Comparison of ENCODE assay signal across 11 cellular contexts in the genomic region with DNA sequence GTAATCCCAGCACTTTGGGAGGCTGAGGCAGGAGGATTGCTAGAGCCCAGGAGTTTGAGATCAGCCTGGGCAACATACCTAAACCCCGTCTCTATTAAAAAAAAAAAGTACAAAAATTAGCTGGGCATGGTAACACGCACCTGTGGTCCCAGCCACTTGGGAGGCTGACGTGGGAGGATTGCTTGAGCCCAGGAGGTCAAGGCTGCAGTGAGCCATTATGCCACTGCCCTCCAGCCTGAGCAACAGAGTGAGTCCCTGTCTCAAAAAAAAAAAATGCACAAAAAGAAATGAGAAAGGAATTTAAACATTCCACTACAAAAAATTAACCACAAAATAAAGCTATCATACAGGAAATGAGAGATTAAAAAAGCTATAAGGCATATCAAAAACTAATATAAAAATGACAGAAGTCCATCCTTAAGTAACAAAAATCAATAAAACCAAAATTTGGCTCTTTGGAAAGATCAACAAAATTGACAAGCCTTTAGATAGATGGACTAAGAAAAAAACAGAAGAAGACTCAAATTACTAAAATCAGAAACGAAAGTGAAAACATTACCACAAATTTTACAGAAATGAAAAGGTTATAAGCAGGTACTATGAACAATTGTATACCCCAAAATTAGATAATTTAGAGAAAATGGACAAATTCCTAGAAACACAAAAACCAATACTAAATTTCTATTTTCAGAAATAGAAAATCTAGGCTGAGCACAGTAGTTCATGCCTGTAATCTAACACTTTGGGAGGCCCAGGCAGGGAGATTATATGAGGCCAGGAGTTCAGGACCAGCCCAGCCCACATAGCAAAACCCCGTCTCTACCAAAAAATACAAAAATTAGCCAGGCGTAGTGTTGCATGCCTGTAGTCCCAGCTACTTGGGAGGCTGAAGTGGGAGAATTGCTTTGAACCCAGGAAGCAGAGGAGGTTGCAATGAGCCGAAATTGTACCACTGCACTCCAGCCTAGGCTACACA. TPM values are rescaled to one million over a fixed set of nuclear protein-coding genes. Genes with fewer than 3 reads are reported as not detected.
DNase-seq lines count a peak whose midpoint lies in the region; ATAC-seq and TF ChIP-seq lines count a peak whose summit lies in the region.
"Had no signal": no experiment of that assay in that cellular context is flagged by ENCODE, and none has a peak within 500 bp of the region (broad histone marks: within the 10 kb centered on the region; RNA-seq: fewer than 3 reads in every experiment).

No MANE protein-coding gene starts in this region.

- no peaks in the 10 kb centered on the region for H3K27me3 ChIP-seq in naive thymus-derived CD4-positive, alpha-beta T cell (ENCODE audit: control insufficient read depth in 2 of 2, insufficient read depth in 2 of 2, low read length in 2 of 2)
- no peaks in the 10 kb centered on the region for H3K27me3 ChIP-seq in colonic mucosa

- H3K36me3 Mint-ChIP-seq in activated CD8-positive, alpha-beta T cell treated with anti-CD3 and anti-CD28 coated beads for 36 hours (ENCODE audit: low read depth), result peaks cover 4% of the 10 kb centered on the region
- peaks cover 0 to 13% (median 11%) of the 10 kb centered on the region in 5 donors for H3K36me3 Mint-ChIP-seq in naive thymus-derived CD4-positive, alpha-beta T cell

- H3K4me3 ChIP-seq in coronary artery, result no peak overlapping the region
- H3K4me3 ChIP-seq in naive thymus-derived CD4-positive, alpha-beta T cell (ENCODE audit: low read length), result no peak overlapping the region
- no peak overlapping the region for H3K4me3 ChIP-seq in colonic mucosa

- ATAC-seq in GM18517 (IDR thresholded peaks at IDR 0.05; ENCODE audit: unreplicated experiment), result peak; percentile 93
- peak; percentile 56 for ATAC-seq in GM21423 (IDR thresholded peaks at IDR 0.05; ENCODE audit: unreplicated experiment)
- ATAC-seq in HG03066 (IDR thresholded peaks at IDR 0.05; ENCODE audit: low read depth, unreplicated experiment), result peak; percentile 71
- peak; percentile 71 for ATAC-seq in activated CD8-positive, alpha-beta T cell treated with anti-CD3 and anti-CD28 coated beads for 36 hours
- ATAC-seq in naive thymus-derived CD4-positive, alpha-beta T cell, result no peak
- ATAC-seq: CD8-positive, alpha-beta T cell had no signal

- H3K27me3 Mint-ChIP-seq in activated CD8-positive, alpha-beta T cell treated with anti-CD3 and anti-CD28 coated beads for 36 hours, result peaks cover 4% of the 10 kb centered on the region
- H3K27me3 Mint-ChIP-seq in naive thymus-derived CD4-positive, alpha-beta T cell, result peaks cover under 1 to 30% (median 4%) of the 10 kb centered on the region in 5 donors

- H3K4me3 Mint-ChIP-seq in activated CD8-positive, alpha-beta T cell treated with anti-CD3 and anti-CD28 coated beads for 36 hours, result no peak overlapping the region
- peak overlapping the region in 1 of 10 donors; percentile 54 for H3K4me3 Mint-ChIP-seq in naive thymus-derived CD4-positive, alpha-beta T cell
- H3K4me3 Mint-ChIP-seq: activated B cell treated with CpG ODN at 0.5 μM for 24 hours; CD8-positive, alpha-beta T cell had no signal

- H3K4me1 ChIP-seq in naive thymus-derived CD4-positive, alpha-beta T cell (ENCODE audit: control insufficient read depth in 2 of 2, insufficient read depth in 2 of 2, low read length in 2 of 2), result no peaks in the 10 kb centered on the region
- H3K4me1 ChIP-seq in colonic mucosa, result no peaks in the 10 kb centered on the region

- peaks cover 15% of the 10 kb centered on the region for H3K9me3 Mint-ChIP-seq in activated CD8-positive, alpha-beta T cell treated with anti-CD3 and anti-CD28 coated beads for 36 hours
- H3K9me3 Mint-ChIP-seq in naive thymus-derived CD4-positive, alpha-beta T cell, result peaks cover 4 to 40% (median 20%) of the 10 kb centered on the region in 11 donors

- POLR2A ChIA-PET in activated CD8-positive, alpha-beta T cell treated with anti-CD3 and anti-CD28 coated beads for 36 hours (lab: Charles Lee), result interaction anchor here (0.6 kb wide), 1 partner anchor 254 kb away, joined by 4 read pairs; no protein-coding TSS in a partner anchor
- POLR2A ChIA-PET in naive thymus-derived CD4-positive, alpha-beta T cell (lab: Charles Lee), result interaction anchor here (0.5 kb wide), 1 partner anchor 40 kb away, joined by 3 read pairs; no protein-coding TSS in a partner anchor

- no peak overlapping the region for H3K27ac ChIP-seq in coronary artery
- H3K27ac ChIP-seq in naive thymus-derived CD4-positive, alpha-beta T cell (ENCODE audit: low read depth, low read length), result no peak overlapping the region
- no peak overlapping the region for H3K27ac ChIP-seq in colonic mucosa

- peaks cover 0 to 12% (median 0%) of the 10 kb centered on the region in 3 experiments for H3K9me3 ChIP-seq in naive thymus-derived CD4-positive, alpha-beta T cell (ENCODE audit: control insufficient read depth in 2 of 3, low read length in 3 of 3)
- no peaks in the 10 kb centered on the region for H3K9me3 ChIP-seq in colonic mucosa

- H3K4me1 Mint-ChIP-seq in activated CD8-positive, alpha-beta T cell treated with anti-CD3 and anti-CD28 coated beads for 36 hours (ENCODE audit: low read depth), result peaks cover 14% of the 10 kb centered on the region
- peaks cover 0 to 14% (median 0%) of the 10 kb centered on the region in 7 donors for H3K4me1 Mint-ChIP-seq in naive thymus-derived CD4-positive, alpha-beta T cell

- no peaks in the 10 kb centered on the region for H3K36me3 ChIP-seq in naive thymus-derived CD4-positive, alpha-beta T cell (ENCODE audit: control insufficient read depth in 2 of 3, insufficient read depth in 3 of 3, low read length in 3 of 3)
- H3K36me3 ChIP-seq in colonic mucosa, result no peaks in the 10 kb centered on the region

- H3K9ac ChIP-seq in colonic mucosa (ENCODE audit: low read depth in 2 of 2, low read length in 2 of 2), result no peak overlapping the region

- CTCF ChIA-PET in activated CD8-positive, alpha-beta T cell treated with anti-CD3 and anti-CD28 coated beads for 36 hours (lab: Charles Lee), result interaction anchor here (0.7 kb wide), 1 partner anchor 8 kb away, joined by 3 read pairs; no protein-coding TSS in a partner anchor
- CTCF ChIA-PET in naive thymus-derived CD4-positive, alpha-beta T cell (lab: Charles Lee), result no interaction called here

- intact Hi-C loops in activated CD8-positive, alpha-beta T cell treated with anti-CD3 and anti-CD28 coated beads for 36 hours (cut with micrococcal nuclease), result no loop called here
- intact Hi-C loops in naive thymus-derived CD4-positive, alpha-beta T cell (cut with micrococcal nuclease), result no loop called here
- intact Hi-C loops in colonic mucosa (cut with DNase I), result no loop called here

- H3K27ac Mint-ChIP-seq in activated CD8-positive, alpha-beta T cell treated with anti-CD3 and anti-CD28 coated beads for 36 hours, result no peak overlapping the region
- H3K27ac Mint-ChIP-seq in naive thymus-derived CD4-positive, alpha-beta T cell, result peak overlapping the region in 1 of 9 donors; percentile 48
- H3K27ac Mint-ChIP-seq: activated B cell treated with CpG ODN at 0.5 μM for 24 hours; CD8-positive, alpha-beta T cell had no signal

- peak; percentile 8 for DNase-seq in activated CD8-positive, alpha-beta T cell treated with anti-CD3 and anti-CD28 coated beads for 36 hours
- no peak for DNase-seq in coronary artery (ENCODE audit: low spot score)
- DNase-seq in HUDEP-2 (lab: John Stamatoyannopoulos, UW; ENCODE audit: unreplicated experiment in 76 of 76), result no peak
- DNase-seq in naive thymus-derived CD4-positive, alpha-beta T cell, result no peak
- DNase-seq in colonic mucosa, result no peak
- DNase-seq: activated B cell treated with CpG ODN at 0.5 μM for 24 hours; CD8-positive, alpha-beta T cell; NCI-H1930 had no signal

- TF ChIP-seq CTCF in activated CD8-positive, alpha-beta T cell treated with anti-CD3 and anti-CD28 coated beads for 36 hours (IDR thresholded peaks at IDR 0.05), result no peak
- TF ChIP-seq CTCF in coronary artery (IDR thresholded peaks at IDR 0.05) (no peak), colonic mucosa (IDR thresholded peaks at IDR 0.05) (no peak)

RNA-seq across cellular contexts. Expression of a gene that starts 42.4 kb away (rescaled TPM):
- under 1 TPM in 1 of 2 experiments, not detected in 1; 0.20 TPM for total RNA-seq in activated CD8-positive, alpha-beta T cell treated with anti-CD3 and anti-CD28 coated beads for 36 hours
- total RNA-seq in naive thymus-derived CD4-positive, alpha-beta T cell, result under 1 TPM in 4 of 5 experiments, not detected in 1; 0.10 to 0.45 (median 0.22) TPM
- not detected for polyA plus RNA-seq in naive thymus-derived CD4-positive, alpha-beta T cell
- total RNA-seq in colonic mucosa, result under 1 TPM; 0.30 to 0.74 TPM
